20 cellular contexts compared by ENCODE assay signal in the genomic region with DNA sequence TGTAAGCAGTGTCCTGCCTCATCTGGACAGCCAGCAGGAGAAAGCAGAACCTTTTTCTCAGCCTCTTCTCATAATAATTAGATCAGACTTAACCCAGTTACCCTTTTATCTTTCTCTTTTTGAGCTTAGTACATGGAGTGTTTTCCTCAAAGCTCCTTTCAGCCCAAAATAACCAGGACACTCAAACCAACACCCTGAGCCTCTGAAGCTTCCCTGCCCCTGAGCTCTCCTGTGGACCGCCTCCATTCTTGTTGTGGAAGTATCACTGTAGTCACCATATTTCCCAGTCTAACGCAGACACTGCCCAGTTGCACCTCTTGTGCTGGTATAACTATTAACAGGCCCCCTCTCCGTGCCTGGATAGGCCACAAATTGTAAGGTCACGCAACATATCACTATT.
"Had no signal": no experiment of that assay in that cellular context is flagged by ENCODE, and none has a peak within 500 bp of the region (broad histone marks: within the 10 kb centered on the region; RNA-seq: fewer than 3 reads in every experiment).

No MANE protein-coding gene starts in this region.

- H3K9me3 Mint-ChIP-seq: activated naive CD4-positive, alpha-beta T cell treated with anti-CD3 and anti-CD28 coated beads for 36 hours; activated T-cell treated with anti-CD3 and anti-CD28 coated beads, Interleukin-2, amount 50 U/mL, for 4 hours; natural killer cell treated with Interleukin-12 subunit alpha and Interleukin-12 subunit beta and Interleukin-15 and Interleukin-18, amount 100 ng/mL, for 72 hours; T-cell; T-helper 2 cell treated with Interferon-gamma antibody and Interleukin-4, amounts not matched to agents 5 μg/mL and 100 μg/mL, for 36 hours had no signal

- ATAC-seq: activated T-cell treated with anti-CD3 and anti-CD28 coated beads, Interleukin-2, amount 50 U/mL, for 4 hours; gastrocnemius medialis; stimulated activated naive CD8-positive, alpha-beta T cell treated with anti-CD3 and anti-CD28 coated beads, Interleukin-15, Interleukin-2, amounts not matched to agents 100 U/mL and 50 U/mL, for 24 hours; T-cell had no signal

- H3K27ac ChIP-seq: esophagus squamous epithelium, gastrocnemius medialis, thyroid gland, WERI-Rb-1 had no signal

- DNase-seq: activated CD4-positive, alpha-beta T cell treated with anti-CD3 and anti-CD28 coated beads, Interleukin-2, amount 50 U/mL, for 1 hour; activated CD4-positive, CD25-positive, alpha-beta regulatory T cell treated with anti-CD3 and anti-CD28 coated beads, Interleukin-2, amount 50 U/mL, for 72 hours; activated CD8-positive, alpha-beta memory T cell treated with anti-CD3 and anti-CD28 coated beads for 24 hours; activated CD8-positive, alpha-beta memory T cell treated with anti-CD3 and anti-CD28 coated beads, Interleukin-2, amount 50 U/mL, for 48 hours; activated naive CD4-positive, alpha-beta T cell treated with anti-CD3 and anti-CD28 coated beads for 36 hours; activated T-cell treated with anti-CD3 and anti-CD28 coated beads, Interleukin-2, amount 50 U/mL, for 4 hours; amygdala; caudate nucleus; dermis blood vessel endothelial cell; esophagus squamous epithelium; gastrocnemius medialis; stimulated activated CD4-positive, alpha-beta T cell treated with anti-CD3 and anti-CD28 coated beads, Interleukin-12 subunit alpha, Interleukin-12 subunit beta, amount 100 ng/mL, for 4 hours; stimulated activated CD4-positive, alpha-beta T cell treated with anti-CD3 and anti-CD28 coated beads, Interleukin-4, amount 100 ng/mL, for 4 hours; stimulated activated naive CD8-positive, alpha-beta T cell treated with anti-CD3 and anti-CD28 coated beads, Interleukin-15, Interleukin-2, amounts not matched to agents 100 U/mL and 50 U/mL, for 24 hours; T-cell; thyroid gland; WERI-Rb-1 had no signal

- H3K36me3 Mint-ChIP-seq: natural killer cell treated with Interleukin-12 subunit alpha and Interleukin-12 subunit beta and Interleukin-15 and Interleukin-18, amount 100 ng/mL, for 72 hours had no signal

- H3K27ac Mint-ChIP-seq: activated naive CD4-positive, alpha-beta T cell treated with anti-CD3 and anti-CD28 coated beads for 36 hours; natural killer cell treated with Interleukin-12 subunit alpha and Interleukin-12 subunit beta and Interleukin-15 and Interleukin-18, amount 100 ng/mL, for 72 hours; progenitor cell of endocrine pancreas; T-helper 2 cell treated with Interferon-gamma antibody and Interleukin-4, amounts not matched to agents 5 μg/mL and 100 μg/mL, for 36 hours had no signal
